Comparison of ENCODE assay signal across 9 cellular contexts in the genomic region with DNA sequence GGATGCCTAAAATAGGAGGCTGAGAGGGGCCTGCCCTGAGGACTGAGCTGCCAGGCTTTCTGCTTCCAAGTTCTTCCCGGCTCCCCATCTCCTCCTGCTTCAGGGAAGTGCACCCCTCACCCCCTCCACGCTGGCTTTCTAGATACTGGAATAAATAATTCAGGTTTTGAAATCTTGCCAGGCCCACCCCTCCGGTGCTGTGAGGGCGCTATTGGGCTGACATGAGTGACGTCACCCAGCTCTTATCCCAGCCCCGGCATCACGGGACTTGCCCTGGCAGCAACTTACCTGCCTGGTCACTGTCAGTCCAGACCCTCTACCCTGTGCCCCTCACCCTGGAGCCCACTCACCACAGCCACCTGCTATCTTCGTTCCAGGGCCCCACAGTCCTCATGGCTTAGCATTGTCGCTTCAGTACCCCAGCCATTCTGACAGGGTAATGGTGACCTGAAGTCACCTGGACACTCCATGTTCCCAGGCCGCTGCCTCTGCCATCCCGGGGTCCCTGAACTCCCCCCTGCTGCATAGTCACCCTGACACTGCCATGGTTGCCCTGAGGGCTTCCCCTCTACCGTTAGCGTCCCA. TPM values are rescaled to one million over a fixed set of nuclear protein-coding genes. Genes with fewer than 3 reads are reported as not detected.
DNase-seq lines count a peak whose midpoint lies in the region; ATAC-seq and TF ChIP-seq lines count a peak whose summit lies in the region.
"Had no signal": no experiment of that assay in that cellular context is flagged by ENCODE, and none has a peak within 500 bp of the region (broad histone marks: within the 10 kb centered on the region; RNA-seq: fewer than 3 reads in every experiment).

No MANE protein-coding gene starts in this region.

- peak overlapping the region; percentile 90 for H3K4me3 Mint-ChIP-seq in activated naive CD4-positive, alpha-beta T cell treated with anti-CD3 and anti-CD28 coated beads, Interleukin-2, amount 50 U/mL, for 24 hours
- peak overlapping the region; percentile 85 for H3K4me3 Mint-ChIP-seq in glutamatergic neuron (ENCODE audit: unreplicated experiment)

- no peak overlapping the region for H3K27ac ChIP-seq in neuronal stem cell (replicated peaks; ENCODE audit: low read length)

- H3K4me3 ChIP-seq in neuronal stem cell (ENCODE audit: low read length in 2 of 2) = peak overlapping the region; percentile 4 to 60

- H4K91ac ChIP-seq in neuronal stem cell (ENCODE audit: low read depth, low read length, poor library complexity) = no peak overlapping the region

- no peak for ATAC-seq in GM19397 (IDR thresholded peaks at IDR 0.05; ENCODE audit: unreplicated experiment)

- H3K4me2 ChIP-seq in neuronal stem cell (ENCODE audit: insufficient read depth, low read length, poor library complexity, severe bottlenecking) = peak overlapping the region; percentile 85

- no peaks in the 10 kb centered on the region for H3K9me3 ChIP-seq in neuronal stem cell (replicated peaks in 1 of 2; ENCODE audit: control insufficient read depth in 2 of 2, insufficient read depth in 1 of 2, low read depth in 1 of 2, low read length in 2 of 2)

- peaks cover 5% of the 10 kb centered on the region for H3K79me1 ChIP-seq in neuronal stem cell (ENCODE audit: low read depth, low read length)

- WGBS in neuronal stem cell (ENCODE audit: extremely low coverage in 2 of 2, insufficient read length in 2 of 2, insufficient replicate concordance in 1 of 2), 2 donors = no CpG with 5 or more reads among the region's 13 CpGs

- peak overlapping the region; percentile 0 for H3K4ac ChIP-seq in neuronal stem cell (ENCODE audit: low read length)

- peak overlapping the region; percentile 30 for H2BK15ac ChIP-seq in neuronal stem cell (ENCODE audit: low read length)

- H3K18ac ChIP-seq in neuronal stem cell (ENCODE audit: low read length) = peak overlapping the region; percentile 93

- peak overlapping the region; percentile 94 for H2AFZ ChIP-seq in neuronal stem cell (ENCODE audit: low read length)

- H3K4me1 Mint-ChIP-seq in activated naive CD4-positive, alpha-beta T cell treated with anti-CD3 and anti-CD28 coated beads, Interleukin-2, amount 50 U/mL, for 24 hours = peaks cover 20% of the 10 kb centered on the region
- peaks cover 13% of the 10 kb centered on the region for H3K4me1 Mint-ChIP-seq in glutamatergic neuron (ENCODE audit: low read depth, unreplicated experiment)

- peak overlapping the region; percentile 14 for H2BK12ac ChIP-seq in neuronal stem cell (ENCODE audit: low read length)

- H3K23ac ChIP-seq in neuronal stem cell (ENCODE audit: low read depth, low read length, poor library complexity) = peak overlapping the region; percentile 61

- peak overlapping the region; percentile 76 for H3K14ac ChIP-seq in neuronal stem cell (ENCODE audit: low read length)

- no peak overlapping the region for H4K8ac ChIP-seq in neuronal stem cell (ENCODE audit: low read depth, low read length)

- peak overlapping the region; percentile 88 for H3K27ac Mint-ChIP-seq in activated naive CD4-positive, alpha-beta T cell treated with anti-CD3 and anti-CD28 coated beads, Interleukin-2, amount 50 U/mL, for 24 hours
- peak overlapping the region; percentile 33 for H3K27ac Mint-ChIP-seq in glutamatergic neuron (ENCODE audit: unreplicated experiment)

- DNase-seq in DMS153 treated with DMSO at 0.1 percent for 48 hours (lab: John Stamatoyannopoulos, UW; ENCODE audit: unreplicated experiment) (peak; percentile 50), NCI-H1105 treated with DMSO at 0.1 percent for 48 hours (lab: John Stamatoyannopoulos, UW) (peak; percentile 80), glutamatergic neuron (no peak), neuronal stem cell (ENCODE audit: low spot score) (no peak), NCI-H446 treated with DMSO at 0.1 percent for 48 hours (lab: John Stamatoyannopoulos, UW) (no peak), GM19238 (ENCODE audit: insufficient read length, low spot score) (no peak)

- TF ChIP-seq CTCF in glutamatergic neuron (IDR thresholded peaks at IDR 0.05; ENCODE audit: partially characterized antibody, unreplicated experiment) = no peak

- no peaks in the 10 kb centered on the region for H3K36me3 ChIP-seq in neuronal stem cell (replicated peaks in 1 of 2; ENCODE audit: control insufficient read depth in 2 of 2, insufficient read depth in 2 of 2, low read length in 2 of 2)

- peak overlapping the region; percentile 95 for H2AK5ac ChIP-seq in neuronal stem cell (ENCODE audit: low read depth, low read length)

- H3K27me3 ChIP-seq in neuronal stem cell (ENCODE audit: control insufficient read depth in 3 of 3, insufficient read depth in 3 of 3, low read depth in 1 of 3, low read length in 3 of 3) = peaks cover 0 to 24% (median 5%) of the 10 kb centered on the region in 3 experiments

- peak overlapping the region; percentile 54 for H2BK5ac ChIP-seq in neuronal stem cell (ENCODE audit: low read length)

- peak overlapping the region; percentile 81 for H3K9ac ChIP-seq in neuronal stem cell (ENCODE audit: low read depth, low read length, poor library complexity)

- peaks cover 10% of the 10 kb centered on the region in 2 donors for H3K4me1 ChIP-seq in neuronal stem cell (ENCODE audit: control insufficient read depth in 2 of 2, insufficient read depth in 1 of 2, low read depth in 1 of 2, low read length in 2 of 2)

- no peaks in the 10 kb centered on the region for H3K9me3 Mint-ChIP-seq in activated naive CD4-positive, alpha-beta T cell treated with anti-CD3 and anti-CD28 coated beads, Interleukin-2, amount 50 U/mL, for 24 hours
- H3K9me3 Mint-ChIP-seq in glutamatergic neuron (ENCODE audit: unreplicated experiment) = no peaks in the 10 kb centered on the region

- H3K27me3 Mint-ChIP-seq in activated naive CD4-positive, alpha-beta T cell treated with anti-CD3 and anti-CD28 coated beads, Interleukin-2, amount 50 U/mL, for 24 hours = no peaks in the 10 kb centered on the region
- peaks cover 12% of the 10 kb centered on the region for H3K27me3 Mint-ChIP-seq in glutamatergic neuron (ENCODE audit: unreplicated experiment)

- peak overlapping the region; percentile 4 for H2BK120ac ChIP-seq in neuronal stem cell (ENCODE audit: low read depth, low read length)

- H3K36me3 Mint-ChIP-seq in activated naive CD4-positive, alpha-beta T cell treated with anti-CD3 and anti-CD28 coated beads, Interleukin-2, amount 50 U/mL, for 24 hours = no peaks in the 10 kb centered on the region
- no peaks in the 10 kb centered on the region for H3K36me3 Mint-ChIP-seq in glutamatergic neuron (ENCODE audit: unreplicated experiment)

RNA-seq across cellular contexts. Expression of a gene that starts 0.8 kb away (rescaled TPM):
- 1.5 TPM for total RNA-seq in glutamatergic neuron (ENCODE audit: unreplicated experiment)
- polyA plus RNA-seq in neuronal stem cell (2013, experiment 1 of 2) = 7.5 TPM
- polyA plus RNA-seq in neuronal stem cell (2013, experiment 2 of 2) = 7.8 TPM

RNA-seq across cellular contexts. Expression of a gene that starts 8.5 kb away (rescaled TPM):
- total RNA-seq in glutamatergic neuron (ENCODE audit: unreplicated experiment) = not detected
- polyA plus RNA-seq in neuronal stem cell (2013, experiment 1 of 2) = 0.07 TPM
- 0.10 TPM for polyA plus RNA-seq in neuronal stem cell (2013, experiment 2 of 2)
- total RNA-seq: NCI-H460 had no signal

RNA-seq across cellular contexts. Expression of a gene that starts 17.0 kb away (rescaled TPM):
- not detected for total RNA-seq in glutamatergic neuron (ENCODE audit: unreplicated experiment)
- polyA plus RNA-seq in neuronal stem cell (2013, experiment 1 of 2) = not detected
- polyA plus RNA-seq in neuronal stem cell (2013, experiment 2 of 2) = not detected
- total RNA-seq: NCI-H460 had no signal

RNA-seq across cellular contexts. Expression of a gene that starts 24.8 kb away (rescaled TPM):
- total RNA-seq in glutamatergic neuron (ENCODE audit: unreplicated experiment) = 10.0 TPM
- 8.4 TPM for polyA plus RNA-seq in neuronal stem cell (2013, experiment 1 of 2)
- 8.3 TPM for polyA plus RNA-seq in neuronal stem cell (2013, experiment 2 of 2)

RNA-seq across cellular contexts. Expression of a gene that starts 49.8 kb away (rescaled TPM):
- total RNA-seq in glutamatergic neuron (ENCODE audit: unreplicated experiment) = 3.2 TPM
- polyA plus RNA-seq in neuronal stem cell (2013, experiment 1 of 2) = 8.5 TPM
- polyA plus RNA-seq in neuronal stem cell (2013, experiment 2 of 2) = 8.0 TPM

Comparison
In these comparisons a context has a peak if more than half of its experiments do, and no peak if none do; other contexts are left out.
1. DNase-seq: peak in DMS153 treated with DMSO at 0.1 percent for 48 hours (single experiment) and NCI-H1105 treated with DMSO at 0.1 percent for 48 hours (single experiment); none in glutamatergic neuron (single experiment), neuronal stem cell (single experiment), NCI-H446 treated with DMSO at 0.1 percent for 48 hours (single experiment) and GM19238 (single experiment).